In the genomic region with DNA sequence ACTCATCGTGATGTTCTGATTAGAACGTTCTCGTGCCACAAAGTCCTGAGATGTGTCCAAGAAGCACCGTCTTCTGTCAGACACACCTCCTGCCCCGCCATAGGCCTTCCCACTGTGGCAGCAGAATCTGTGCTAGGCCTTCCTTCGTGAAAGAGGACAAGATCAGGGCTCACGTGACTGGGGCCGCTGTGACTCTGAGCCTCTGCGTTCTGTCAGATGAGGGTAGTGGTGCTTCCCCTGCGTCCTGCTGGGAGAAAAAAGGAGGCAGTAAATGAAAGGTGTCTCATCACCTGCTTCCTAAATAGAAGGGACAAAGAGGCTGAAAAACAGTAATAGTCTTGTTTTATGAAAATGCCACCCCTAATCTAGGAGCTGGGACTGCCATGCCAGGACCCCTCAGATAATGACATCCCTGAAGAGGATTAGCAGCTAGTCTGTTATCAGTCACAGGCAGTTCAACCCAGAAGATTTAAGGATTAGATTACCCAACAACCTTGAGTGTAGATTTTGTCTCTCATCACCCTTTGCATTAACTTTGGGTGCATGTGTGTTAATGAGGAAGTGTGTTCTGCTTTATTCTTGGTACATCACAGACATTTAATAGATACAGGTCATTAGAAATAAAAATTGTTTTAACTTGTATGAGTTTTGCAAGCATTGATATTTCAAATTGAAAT, we compare ENCODE assay signal across 14 cellular contexts. TPM values are rescaled to one million over a fixed set of nuclear protein-coding genes. Genes with fewer than 3 reads are reported as not detected.
DNase-seq lines count a peak whose midpoint lies in the region; ATAC-seq and TF ChIP-seq lines count a peak whose summit lies in the region.
"Had no signal": no experiment of that assay in that cellular context is flagged by ENCODE, and none has a peak within 500 bp of the region (broad histone marks: within the 10 kb centered on the region; RNA-seq: fewer than 3 reads in every experiment).

No MANE protein-coding gene starts in this region.

- no peak overlapping the region for H3K27ac ChIP-seq in CD8-positive, alpha-beta memory T cell (ENCODE audit: low read depth, low read length)
- H3K27ac ChIP-seq: hepatocyte had no signal

- H3K36me3 Mint-ChIP-seq in CD8-positive, alpha-beta memory T cell: peaks cover 0 to 40% (median 0%) of the 10 kb centered on the region in 3 donors
- H3K36me3 Mint-ChIP-seq in dendritic cell treated with granulocyte-macrophage colony-stimulating factor and Interleukin-4, amounts not matched to agents 40 ng/mL and 50 ng/mL, for 4 days (ENCODE audit: low read depth): peaks cover 62% of the 10 kb centered on the region

- CTCF ChIA-PET in CD8-positive, alpha-beta memory T cell (lab: Charles Lee): interaction anchor here (1.4 kb wide), 1 partner anchor 80 kb away, joined by 3 read pairs; a partner anchor contains a TSS

- peak overlapping the region in 3 of 7 donors; percentile 19 to 56 (median 52) for H3K4me3 Mint-ChIP-seq in CD8-positive, alpha-beta memory T cell
- H3K4me3 Mint-ChIP-seq in dendritic cell treated with granulocyte-macrophage colony-stimulating factor and Interleukin-4, amounts not matched to agents 40 ng/mL and 50 ng/mL, for 4 days: peak overlapping the region; percentile 10

- peaks cover 74% of the 10 kb centered on the region for H3K4me1 ChIP-seq in CD8-positive, alpha-beta memory T cell (ENCODE audit: insufficient read depth, low read length)

- no peak for TF ChIP-seq CTCF in GM13977 (IDR thresholded peaks at IDR 0.05; ENCODE audit: extremely low read depth, insufficient read depth, missing control alignments)

- no peaks in the 10 kb centered on the region for H3K27me3 Mint-ChIP-seq in CD8-positive, alpha-beta memory T cell
- no peaks in the 10 kb centered on the region for H3K27me3 Mint-ChIP-seq in dendritic cell treated with granulocyte-macrophage colony-stimulating factor and Interleukin-4, amounts not matched to agents 40 ng/mL and 50 ng/mL, for 4 days

- POLR2A ChIA-PET in CD8-positive, alpha-beta memory T cell (lab: Charles Lee): no interaction called here

- peaks cover 5% of the 10 kb centered on the region for H3K36me3 ChIP-seq in CD8-positive, alpha-beta memory T cell (ENCODE audit: insufficient read depth, low read length)
- H3K36me3 ChIP-seq: pancreas had no signal

- peak overlapping the region; percentile 17 to 85 (median 64) for H3K27ac Mint-ChIP-seq in CD8-positive, alpha-beta memory T cell
- peak overlapping the region; percentile 93 for H3K27ac Mint-ChIP-seq in dendritic cell treated with granulocyte-macrophage colony-stimulating factor and Interleukin-4, amounts not matched to agents 40 ng/mL and 50 ng/mL, for 4 days

- peaks cover 50 to 79% (median 71%) of the 10 kb centered on the region in 3 donors for H3K4me1 Mint-ChIP-seq in CD8-positive, alpha-beta memory T cell
- H3K4me1 Mint-ChIP-seq in dendritic cell treated with granulocyte-macrophage colony-stimulating factor and Interleukin-4, amounts not matched to agents 40 ng/mL and 50 ng/mL, for 4 days (ENCODE audit: low read depth): peaks cover 77% of the 10 kb centered on the region

- H3K9me3 Mint-ChIP-seq in CD8-positive, alpha-beta memory T cell: no peaks in the 10 kb centered on the region
- H3K9me3 Mint-ChIP-seq in dendritic cell treated with granulocyte-macrophage colony-stimulating factor and Interleukin-4, amounts not matched to agents 40 ng/mL and 50 ng/mL, for 4 days: no peaks in the 10 kb centered on the region

- H3K4me3 ChIP-seq in CD8-positive, alpha-beta memory T cell (ENCODE audit: low read length): no peak overlapping the region
- H3K4me3 ChIP-seq: hepatocyte, lung, pancreas had no signal

- intact Hi-C loops in dendritic cell treated with granulocyte-macrophage colony-stimulating factor and Interleukin-4, amounts not matched to agents 40 ng/mL and 50 ng/mL, for 4 days (cut with micrococcal nuclease): loop anchor here (5.0 kb wide), 1 partner anchor 362 kb away; a partner anchor contains a TSS

- in situ Hi-C loops in GM13977 (cut with MboI; ENCODE audit: low pct_unique_long_range_greater_than_20kb, low sequenced_read_pairs, unreplicated experiment): no loop called here

- H3K27me3 ChIP-seq in CD8-positive, alpha-beta memory T cell (ENCODE audit: insufficient read depth, low read length, poor library complexity, severe bottlenecking): no peaks in the 10 kb centered on the region
- H3K27me3 ChIP-seq: hepatocyte, pancreas had no signal

- DNase-seq in 8988T (peak; percentile 8), SIG-M5 (lab: John Stamatoyannopoulos, UW) (peak; percentile 43), GM13977 (ENCODE audit: low spot score) (no peak), NCI-H1417 treated with DMSO at 0.1 percent for 48 hours (lab: John Stamatoyannopoulos, UW) (no peak), cerebellar cortex (ENCODE audit: low spot score) (no peak)
- peak in 1 of 5 donors; percentile 21 for DNase-seq in CD8-positive, alpha-beta memory T cell
- DNase-seq: activated CD8-positive, alpha-beta memory T cell treated with anti-CD3 and anti-CD28 coated beads, Interleukin-2, amount 50 U/mL, for 48 hours; NCI-H1105; NCI-H524 treated with DMSO at 0.1 percent for 48 hours had no signal

- no peak for ATAC-seq in HG02588 (IDR thresholded peaks at IDR 0.05; ENCODE audit: unreplicated experiment)
- ATAC-seq: pancreas had no signal

- no peaks in the 10 kb centered on the region for H3K9me3 ChIP-seq in CD8-positive, alpha-beta memory T cell (ENCODE audit: low read length)
- H3K9me3 ChIP-seq: pancreas had no signal

RNA-seq across cellular contexts. Expression of a gene that starts 4.1 kb away (rescaled TPM):
- total RNA-seq in CD8-positive, alpha-beta memory T cell: 10 to 100 TPM; 38.9 to 40.9 TPM
- polyA plus RNA-seq in CD8-positive, alpha-beta memory T cell: 8.3 TPM

RNA-seq across cellular contexts. Expression of a gene that starts 34.0 kb away (rescaled TPM):
- total RNA-seq in CD8-positive, alpha-beta memory T cell: 10 to 100 TPM; 60.0 to 64.4 TPM
- polyA plus RNA-seq in CD8-positive, alpha-beta memory T cell: 72.1 TPM

RNA-seq across cellular contexts. Expression of a gene that starts 37.7 kb away (rescaled TPM):
- total RNA-seq in CD8-positive, alpha-beta memory T cell: not detected
- not detected for polyA plus RNA-seq in CD8-positive, alpha-beta memory T cell
- total RNA-seq: hepatocyte, lung, pancreas had no signal

RNA-seq across cellular contexts. Expression of a gene that starts 57.2 kb away (rescaled TPM):
- total RNA-seq in CD8-positive, alpha-beta memory T cell: 10 to 100 TPM; 35.7 to 36.2 TPM
- 34.5 TPM for polyA plus RNA-seq in CD8-positive, alpha-beta memory T cell

Comparison
In these comparisons a context has a peak if more than half of its experiments do, and no peak if none do; other contexts are left out.
1. DNase-seq: peak in 8988T (single experiment) and SIG-M5 (single experiment); none in GM13977 (single experiment), NCI-H1417 treated with DMSO at 0.1 percent for 48 hours (single experiment) and cerebellar cortex (single experiment).